10 cellular contexts compared by ENCODE assay signal in the genomic region with DNA sequence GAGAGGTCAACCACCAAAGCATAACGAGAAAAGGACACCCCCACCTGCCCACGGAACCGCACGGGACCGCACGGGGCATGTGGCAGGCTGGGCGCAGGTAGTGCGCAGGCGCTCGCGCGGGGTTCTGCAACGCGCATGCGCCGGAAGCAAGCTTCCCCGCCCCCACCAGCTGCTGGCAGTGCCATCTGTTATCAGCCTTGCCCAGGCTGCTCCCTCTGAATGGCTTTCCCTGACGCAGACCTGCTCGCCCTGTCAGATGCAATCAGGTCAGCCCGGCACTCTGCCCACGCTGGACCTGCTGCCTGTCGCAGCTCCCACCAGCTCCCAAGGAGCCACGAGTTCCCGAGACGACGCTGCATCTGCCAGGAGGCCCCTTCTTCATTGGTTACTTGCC. TPM values are rescaled to one million over a fixed set of nuclear protein-coding genes. Genes with fewer than 3 reads are reported as not detected.
DNase-seq lines count a peak whose midpoint lies in the region; ATAC-seq, FAIRE-seq and TF ChIP-seq lines count a peak whose summit lies in the region.
"Had no signal": no experiment of that assay in that cellular context is flagged by ENCODE, and none has a peak within 500 bp of the region (broad histone marks: within the 10 kb centered on the region; RNA-seq: fewer than 3 reads in every experiment).

No MANE protein-coding gene starts in this region.

- peaks cover 0 to 5% (median 0%) of the 10 kb centered on the region in 4 experiments; a peak in 2 of 8 replicates for H3K36me3 ChIP-seq in H1 (ENCODE audit: control insufficient read depth in 2 of 4, insufficient read depth in 4 of 4, low read length in 3 of 4)
- H3K36me3 ChIP-seq: right lobe of liver had no signal

- no peak overlapping the region for H3K18ac ChIP-seq in H1 (ENCODE audit: extremely low read depth, low read length)

- no peak overlapping the region for H3K14ac ChIP-seq in H1 (ENCODE audit: insufficient read length)

- H3K4me3 ChIP-seq in H1 (ENCODE audit: extremely low read depth in 1 of 4, insufficient read depth in 2 of 4, low read depth in 3 of 4, low read length in 4 of 4), result no peak overlapping the region
- H3K4me3 ChIP-seq: right lobe of liver had no signal

- H3K79me2 ChIP-seq in H1 (ENCODE audit: control insufficient read depth in 1 of 2, insufficient read depth in 2 of 2, low read length in 2 of 2), result peaks cover 11 to 96% of the 10 kb centered on the region in 2 experiments

- no peak overlapping the region for H3K4me2 ChIP-seq in H1 (ENCODE audit: insufficient read depth in 1 of 2, low read depth in 2 of 2, low read length in 2 of 2)

- H3K23ac ChIP-seq in H1 (ENCODE audit: insufficient read length), result no peak overlapping the region

- no peak for FAIRE-seq in H1 (lab: Jason Lieb, UNC)

- ATAC-seq in HG03457 (IDR thresholded peaks at IDR 0.05; ENCODE audit: unreplicated experiment), result peak; percentile 8
- ATAC-seq in HG02973 (IDR thresholded peaks at IDR 0.05; ENCODE audit: unreplicated experiment), result no peak
- no peak for ATAC-seq in GM19452 (IDR thresholded peaks at IDR 0.05; ENCODE audit: unreplicated experiment)
- no peak for ATAC-seq in left cardiac atrium
- ATAC-seq: HCT116 had no signal

- 97% methylated on average over 20 of the region's 26 CpGs; no CpG with 5 or more reads in 1 of the 2 experiments for WGBS in H1 (ENCODE audit: extremely low coverage in 1 of 2, insufficient coverage in 1 of 2, insufficient read length in 1 of 2, insufficient replicate concordance in 2 of 2, low coverage in 1 of 2, low lambda C conversion rate in 2 of 2, missing lambda C conversion rate in 1 of 2), 2 experiments

- no peak overlapping the region for H2BK5ac ChIP-seq in H1 (ENCODE audit: low read depth, low read length)

- POLR2A ChIA-PET in RWPE1 (lab: Yijun Ruan, JAX; ENCODE audit: low non-redundant PET) (no interaction called here), H1 (lab: Charles Lee; ENCODE audit: partially characterized antibody) (interaction anchor here (2.7 kb wide), 1 partner anchor 14 kb away, joined by 16 read pairs; no protein-coding TSS in a partner anchor)

- no peak for TF ChIP-seq POLR2A in H1 (IDR thresholded peaks at IDR 0.05; ENCODE audit: control extremely low read depth in 1 of 2, low read depth in 2 of 2, low read length in 2 of 2)

- H3K4ac ChIP-seq in H1 (replicated peaks; ENCODE audit: insufficient read length, low read depth, low read length), result no peak overlapping the region

- DNase-seq in DMS79 (lab: John Stamatoyannopoulos, UW), result peak; percentile 76
- DNase-seq in RWPE1 (ENCODE audit: low spot score), result no peak
- no peak for DNase-seq in H1 (ENCODE audit: low read depth in 1 of 2, low spot score in 2 of 2)
- DNase-seq in superior temporal gyrus (ENCODE audit: extremely low spot score), result peak; percentile 78
- DNase-seq in left cardiac atrium, result no peak
- DNase-seq: right lobe of liver had no signal

- no peaks in the 10 kb centered on the region for H3K9me3 ChIP-seq in H1 (ENCODE audit: insufficient read depth in 2 of 2, low read depth in 1 of 2, low read length in 1 of 2)
- H3K9me3 ChIP-seq: right lobe of liver had no signal

- H4K8ac ChIP-seq in H1 (ENCODE audit: extremely low read depth, insufficient read depth, low read length), result 0 out of 2 replicates have a peak overlapping the region, but pooled peaks have one; percentile 6

- H3K23me2 ChIP-seq in H1 (ENCODE audit: low read depth, low read length), result no peaks in the 10 kb centered on the region

- H3K27me3 ChIP-seq in H1 (replicated peaks in 1 of 4; ENCODE audit: control insufficient read depth in 3 of 4, extremely low read depth in 1 of 4, insufficient read depth in 3 of 4, low read length in 3 of 4), result no peaks in the 10 kb centered on the region
- H3K27me3 ChIP-seq: right lobe of liver had no signal

- no peak for TF ChIP-seq RAD21 in H1 (IDR thresholded peaks at IDR 0.05 in 1 of 2, conservative IDR thresholded peaks at IDR 0.05 in 1 of 2; ENCODE audit: low read depth in 2 of 2, low read length in 2 of 2)

- no peak overlapping the region for H3K56ac ChIP-seq in H1 (replicated peaks; ENCODE audit: insufficient read length, low read depth, low read length)

- H3K27ac ChIP-seq in RWPE1 (peak overlapping the region; percentile 64), H1 (ENCODE audit: low read depth, low read length) (no peak overlapping the region)
- H3K27ac ChIP-seq: right lobe of liver had no signal

- H2AFZ ChIP-seq in H1 (ENCODE audit: low read length), result no peak overlapping the region

- 0 out of 2 replicates have a peak overlapping the region, but pooled peaks have one; percentile 32 for H2BK12ac ChIP-seq in H1 (ENCODE audit: low read depth, low read length)

- CTCF ChIA-PET in RWPE1 (lab: Yijun Ruan, JAX) (no interaction called here), H1 (lab: Charles Lee; ENCODE audit: partially characterized antibody) (interaction anchor here (1.5 kb wide), 1 partner anchor 9 kb away, joined by 3 read pairs; no protein-coding TSS in a partner anchor)

- H2AK5ac ChIP-seq in H1 (ENCODE audit: low read depth, low read length), result peak overlapping the region; percentile 8; the same call in 1 of the 2 replicates

- TF ChIP-seq CTCF in RWPE1 (conservative IDR thresholded peaks at IDR 0.05; ENCODE audit: low read depth) (no peak), H1 (IDR thresholded peaks at IDR 0.05; ENCODE audit: control extremely low read depth in 1 of 3, insufficient read depth in 1 of 3, low read depth in 1 of 3, low read length in 3 of 3) (no peak)

- no peak for TF ChIP-seq EP300 in H1 (IDR thresholded peaks at IDR 0.05; ENCODE audit: borderline replicate concordance in 1 of 2, low read depth in 2 of 2, low read length in 2 of 2)

- no peak overlapping the region for H3K9ac ChIP-seq in H1 (replicated peaks in 1 of 4; ENCODE audit: extremely low read depth in 1 of 4, low read depth in 3 of 4, low read length in 3 of 4)

- peaks cover 8 to 29% (median 22%) of the 10 kb centered on the region in 4 experiments for H3K4me1 ChIP-seq in H1 (replicated peaks in 1 of 4; ENCODE audit: control insufficient read depth in 3 of 4, insufficient read depth in 4 of 4, low read length in 3 of 4)
- H3K4me1 ChIP-seq: right lobe of liver had no signal

- no peak overlapping the region for H2BK20ac ChIP-seq in H1 (ENCODE audit: low read length)

- H2BK120ac ChIP-seq in H1 (replicated peaks; ENCODE audit: low read depth, low read length), result no peak overlapping the region

- peak overlapping the region; percentile 77; the same call in 1 of the 2 replicates for H2BK15ac ChIP-seq in H1 (ENCODE audit: low read length)

- peak overlapping the region; percentile 17 for H4K91ac ChIP-seq in H1 (replicated peaks; ENCODE audit: insufficient read length, low read length)

- H4K5ac ChIP-seq in H1 (ENCODE audit: insufficient read length, low read depth, low read length), result no peak overlapping the region

- peaks cover 0 to 16% of the 10 kb centered on the region in 2 experiments for H4K20me1 ChIP-seq in H1 (replicated peaks in 1 of 2; ENCODE audit: control insufficient read depth in 1 of 2, insufficient read depth in 2 of 2, low read length in 2 of 2)

- H3K79me1 ChIP-seq in H1 (ENCODE audit: low read depth, low read length), result peaks cover 20% of the 10 kb centered on the region

- intact Hi-C loops in left cardiac atrium (cut with DNase I), result no loop called here

TF ChIP-seq in H1, 55 proteins besides CTCF, POLR2A, EP300 and RAD21:
- no peak for TF ChIP-seq TEAD4 (IDR thresholded peaks at IDR 0.05; ENCODE audit: low read depth, low read length)
- no peak for TF ChIP-seq POU5F1 (IDR thresholded peaks at IDR 0.05; ENCODE audit: low read depth, low read length)
TF ChIP-seq in H1: peak in this region for 0.

RNA-seq across cellular contexts. Expression of gene PTCH1, which starts 22.8 kb away (rescaled TPM):
- 34.1 and 42.3 TPM in 2 replicates for total RNA-seq in H1 (2021; fragmentation: NEBNext Ultra II Directional; extraction: Animal tissue kit (Norgen Biotek cat#: 25700))
- polyA plus RNA-seq in H1 (2011; rRNA removed), result 6.4 and 17.9 TPM in 2 replicates
- 6.7 TPM for polyA plus RNA-seq in H1 (2011; cell fraction: cytosol; rRNA removed)
- 30.2 TPM for polyA plus RNA-seq in H1 (2011; cell fraction: nucleus; rRNA removed)
- polyA plus RNA-seq in H1 (2012, experiment 1 of 2), result 8.8 to 11.1 TPM (median 10.7 TPM) in 4 replicates
- 14.3 TPM for polyA plus RNA-seq in H1 (2012, experiment 2 of 2)
- polyA plus RNA-seq in H1 (2013, experiment 1 of 2), result 12.6 TPM
- 12.5 TPM for polyA plus RNA-seq in H1 (2013, experiment 2 of 2)
- 18.6 and 19.0 TPM in 2 replicates for polyA minus RNA-seq in H1 (2011; rRNA and poly(A)+ RNA removed)
- 24.4 TPM for polyA minus RNA-seq in H1 (2011; cell fraction: cytosol; rRNA and poly(A)+ RNA removed)
- polyA minus RNA-seq in H1 (2011; cell fraction: nucleus; rRNA and poly(A)+ RNA removed), result 60.1 TPM
- total RNA-seq in left cardiac atrium, result 1 to 10 TPM; 5.9 to 6.9 TPM

Comparison
In these comparisons a context has a peak if more than half of its experiments do, and no peak if none do; other contexts are left out.
1. DNase-seq: peak in DMS79 (single experiment) and superior temporal gyrus (single experiment); none in RWPE1 (single experiment), H1 (0 of 2) and left cardiac atrium (single experiment).